ENCODE assay signal across 9 cellular contexts in the genomic region with DNA sequence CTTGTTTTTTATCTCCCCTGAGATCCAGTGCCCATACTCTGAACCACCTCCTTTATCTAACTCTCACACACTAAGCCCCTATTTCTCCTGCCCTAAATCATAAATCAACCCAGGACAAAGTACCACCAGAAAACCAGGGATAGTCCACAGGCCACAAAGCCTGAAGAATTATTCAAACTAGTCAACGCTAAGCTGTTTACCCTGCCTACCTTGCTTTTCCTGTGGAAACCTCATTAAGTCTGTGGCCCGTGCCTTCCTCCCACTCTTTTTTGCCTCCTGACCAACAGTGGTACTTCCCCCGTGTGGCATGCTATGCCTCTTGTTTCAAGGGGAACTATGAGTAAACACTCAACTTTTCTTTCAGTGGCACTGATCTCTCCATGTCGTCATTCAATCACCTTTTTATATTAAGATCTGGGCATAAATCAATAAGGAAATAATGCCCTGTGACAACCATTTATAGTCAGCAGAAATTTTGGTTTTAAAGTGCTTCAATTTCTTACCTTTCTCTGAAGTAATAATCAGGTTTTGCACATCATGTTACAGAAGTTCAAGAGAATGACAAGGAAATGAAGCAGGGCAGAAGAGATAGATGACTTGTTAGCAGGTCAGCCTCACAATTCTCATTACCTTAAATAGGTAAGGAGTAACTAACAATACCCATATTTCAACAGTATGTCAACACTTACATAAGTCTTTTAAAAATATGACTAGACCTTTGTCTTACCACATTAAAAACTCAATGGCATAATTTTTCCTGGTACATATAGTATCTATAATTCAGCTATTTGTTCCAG.
DNase-seq lines count a peak whose midpoint lies in the region; ATAC-seq, FAIRE-seq and TF ChIP-seq lines count a peak whose summit lies in the region.
"Had no signal": no experiment of that assay in that cellular context is flagged by ENCODE, and none has a peak within 500 bp of the region (broad histone marks: within the 10 kb centered on the region; RNA-seq: fewer than 3 reads in every experiment).

No MANE protein-coding gene starts in this region.

- H3K27ac Mint-ChIP-seq in nephron: peak overlapping the region; percentile 30 to 77 (median 76)

- DNase-seq in GM19239 (ENCODE audit: insufficient read length, low spot score) (no peak), NCI-H187 (lab: John Stamatoyannopoulos, UW) (peak; percentile 26 to 41), H54 (ENCODE audit: insufficient read length, low spot score) (no peak), OCI-M2 (lab: John Stamatoyannopoulos, UW; ENCODE audit: unreplicated experiment) (no peak), SIG-M5 (lab: John Stamatoyannopoulos, UW) (no peak)
- peak; percentile 19 for DNase-seq in activated CD8-positive, alpha-beta memory T cell treated with anti-CD3 and anti-CD28 coated beads, Interleukin-2, amount 50 U/mL, for 1 hour (ENCODE audit: extremely low read depth)

- ATAC-seq in HG03095 (IDR thresholded peaks at IDR 0.05; ENCODE audit: unreplicated experiment): no peak

- no peak overlapping the region for H3K4me3 Mint-ChIP-seq in nephron

- FAIRE-seq in GM19239 (lab: Jason Lieb, UNC) (peak; percentile 86), H54 (lab: Jason Lieb, UNC) (no peak)
- FAIRE-seq: H1 had no signal

- peaks cover 8% of the 10 kb centered on the region for H3K4me1 Mint-ChIP-seq in nephron

- no peak for TF ChIP-seq POLR2A in H54 (IDR thresholded peaks at IDR 0.05; ENCODE audit: low read depth, low read length)

- no peaks in the 10 kb centered on the region for H3K9me3 Mint-ChIP-seq in nephron

- H3K36me3 Mint-ChIP-seq in nephron (ENCODE audit: low read depth): peaks cover 26% of the 10 kb centered on the region

- TF ChIP-seq CTCF in nephron (IDR thresholded peaks at IDR 0.05; ENCODE audit: unreplicated experiment in 3 of 3): no peak

- no peaks in the 10 kb centered on the region for H3K27me3 Mint-ChIP-seq in nephron (ENCODE audit: low read depth)

Comparison
In these comparisons a context has a peak if more than half of its experiments do, and no peak if none do; other contexts are left out.
1. DNase-seq: peak in NCI-H187 (2 of 2) and activated CD8-positive, alpha-beta memory T cell treated with anti-CD3 and anti-CD28 coated beads, Interleukin-2, amount 50 U/mL, for 1 hour (single experiment); none in GM19239 (single experiment), H54 (single experiment), OCI-M2 (single experiment) and SIG-M5 (single experiment).